In genomic region chr19:54179921-54180452, GRCh38 we compare ENCODE assay signal across 1 cellular context.
TF ChIP-seq lines count a peak whose summit lies in the region.

No MANE protein-coding gene starts in this region.

TF ChIP-seq in WTC11, 78 proteins besides CTCF, POLR2A, EP300 and RAD21 (continued from another document):
- TF ChIP-seq, protein P1, sequence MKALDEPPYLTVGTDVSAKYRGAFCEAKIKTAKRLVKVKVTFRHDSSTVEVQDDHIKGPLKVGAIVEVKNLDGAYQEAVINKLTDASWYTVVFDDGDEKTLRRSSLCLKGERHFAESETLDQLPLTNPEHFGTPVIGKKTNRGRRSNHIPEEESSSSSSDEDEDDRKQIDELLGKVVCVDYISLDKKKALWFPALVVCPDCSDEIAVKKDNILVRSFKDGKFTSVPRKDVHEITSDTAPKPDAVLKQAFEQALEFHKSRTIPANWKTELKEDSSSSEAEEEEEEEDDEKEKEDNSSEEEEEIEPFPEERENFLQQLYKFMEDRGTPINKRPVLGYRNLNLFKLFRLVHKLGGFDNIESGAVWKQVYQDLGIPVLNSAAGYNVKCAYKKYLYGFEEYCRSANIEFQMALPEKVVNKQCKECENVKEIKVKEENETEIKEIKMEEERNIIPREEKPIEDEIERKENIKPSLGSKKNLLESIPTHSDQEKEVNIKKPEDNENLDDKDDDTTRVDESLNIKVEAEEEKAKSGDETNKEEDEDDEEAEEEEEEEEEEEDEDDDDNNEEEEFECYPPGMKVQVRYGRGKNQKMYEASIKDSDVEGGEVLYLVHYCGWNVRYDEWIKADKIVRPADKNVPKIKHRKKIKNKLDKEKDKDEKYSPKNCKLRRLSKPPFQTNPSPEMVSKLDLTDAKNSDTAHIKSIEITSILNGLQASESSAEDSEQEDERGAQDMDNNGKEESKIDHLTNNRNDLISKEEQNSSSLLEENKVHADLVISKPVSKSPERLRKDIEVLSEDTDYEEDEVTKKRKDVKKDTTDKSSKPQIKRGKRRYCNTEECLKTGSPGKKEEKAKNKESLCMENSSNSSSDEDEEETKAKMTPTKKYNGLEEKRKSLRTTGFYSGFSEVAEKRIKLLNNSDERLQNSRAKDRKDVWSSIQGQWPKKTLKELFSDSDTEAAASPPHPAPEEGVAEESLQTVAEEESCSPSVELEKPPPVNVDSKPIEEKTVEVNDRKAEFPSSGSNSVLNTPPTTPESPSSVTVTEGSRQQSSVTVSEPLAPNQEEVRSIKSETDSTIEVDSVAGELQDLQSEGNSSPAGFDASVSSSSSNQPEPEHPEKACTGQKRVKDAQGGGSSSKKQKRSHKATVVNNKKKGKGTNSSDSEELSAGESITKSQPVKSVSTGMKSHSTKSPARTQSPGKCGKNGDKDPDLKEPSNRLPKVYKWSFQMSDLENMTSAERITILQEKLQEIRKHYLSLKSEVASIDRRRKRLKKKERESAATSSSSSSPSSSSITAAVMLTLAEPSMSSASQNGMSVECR (CRISPR knock-in tag; IDR thresholded peaks at IDR 0.05; ENCODE audit: borderline replicate concordance), result no peak
- no peak for TF ChIP-seq SMAD4 (CRISPR knock-in tag; IDR thresholded peaks at IDR 0.05)
- TF ChIP-seq TEAD4 (CRISPR knock-in tag; IDR thresholded peaks at IDR 0.05), result no peak
- no peak for TF ChIP-seq NFATC4 (CRISPR knock-in tag; IDR thresholded peaks at IDR 0.05)
